In the genomic region with DNA sequence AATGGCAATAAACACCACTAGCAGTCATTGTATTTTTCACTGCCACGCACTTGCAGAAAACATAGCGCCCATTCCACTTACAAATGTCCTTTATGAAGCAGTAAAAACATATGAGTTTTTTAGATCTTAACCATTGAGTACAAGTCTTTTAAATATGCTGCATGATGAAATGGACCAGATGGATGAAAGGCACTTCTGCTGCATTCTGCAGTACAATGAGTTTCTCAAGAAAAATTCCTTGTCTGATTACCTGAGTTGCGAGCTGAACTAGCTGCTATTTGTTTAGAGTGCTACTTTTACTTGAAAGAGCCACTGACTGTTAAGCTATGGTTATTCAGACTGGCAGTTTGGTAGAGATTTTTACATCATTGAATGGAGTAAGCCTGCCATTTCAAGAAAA, we compare ENCODE assay signal across 6 cellular contexts.
"Had no signal": no experiment of that assay in that cellular context is flagged by ENCODE, and none has a peak within 500 bp of the region (broad histone marks: within the 10 kb centered on the region; RNA-seq: fewer than 3 reads in every experiment).

No MANE protein-coding gene starts in this region.

- DNase-seq: GM23248, H9, HCEC 1CT, IMR-90, KG1 had no signal

- H3K4me3 ChIP-seq: GM23248, K562 had no signal

- ATAC-seq: K562 had no signal
